ENCODE assay signal across 21 cellular contexts in genomic region chr12:91804533-91804932, GRCh38.
DNase-seq lines count a peak whose midpoint lies in the region; ATAC-seq and TF ChIP-seq lines count a peak whose summit lies in the region.
"Had no signal": no experiment of that assay in that cellular context is flagged by ENCODE, and none has a peak within 500 bp of the region (broad histone marks: within the 10 kb centered on the region; RNA-seq: fewer than 3 reads in every experiment).

No MANE protein-coding gene starts in this region.

- H3F3A ChIP-seq in smooth muscle cell (ENCODE audit: low read depth) = no peaks in the 10 kb centered on the region

- DNase-seq in MCF 10A (ENCODE audit: unreplicated experiment) (peak; percentile 27), breast epithelium (ENCODE audit: low spot score in 2 of 2) (no peak), T1000 (lab: John Stamatoyannopoulos, UW) (peak; percentile 74), foreskin keratinocyte (peak; percentile 32 to 67), smooth muscle cell (lab: John Stamatoyannopoulos, UW; ENCODE audit: unreplicated experiment) (no peak), D341Med (ENCODE audit: low spot score) (no peak), SIG-M5 treated with dmso at 0.1 percent for 504 hours (lab: John Stamatoyannopoulos, UW; ENCODE audit: unreplicated experiment) (no peak), occipital lobe (lab: John Stamatoyannopoulos, UW) (no peak)
- DNase-seq: 8988T; activated CD8-positive, alpha-beta T cell treated with anti-CD3 and anti-CD28 coated beads for 36 hours; activated naive CD4-positive, alpha-beta T cell; GDM1; heart left ventricle; KG1; lower lobe of right lung; NCI-H1930; NCI-H345; stimulated activated CD4-positive, alpha-beta T cell treated with anti-CD3 and anti-CD28 coated beads, Interleukin-12 subunit alpha, Interleukin-12 subunit beta, amount 100 ng/mL, for 4 hours; stimulated activated CD8-positive, alpha-beta memory T cell treated with anti-CD3 and anti-CD28 coated beads, Interleukin-4, amount 100 ng/mL, for 48 hours; substantia nigra had no signal

- H3K4me1 ChIP-seq in breast epithelium (no peaks in the 10 kb centered on the region), foreskin keratinocyte (peaks cover 6% of the 10 kb centered on the region), smooth muscle cell (ENCODE audit: low read depth) (no peaks in the 10 kb centered on the region)
- H3K4me1 ChIP-seq: heart left ventricle, lower lobe of right lung had no signal

- no peak overlapping the region for H3K27ac Mint-ChIP-seq in MCF 10A (ENCODE audit: low read depth, unreplicated experiment)
- H3K27ac Mint-ChIP-seq: activated CD8-positive, alpha-beta T cell treated with anti-CD3 and anti-CD28 coated beads for 36 hours; T-helper 2 cell treated with Interferon-gamma antibody and Interleukin-4, amounts not matched to agents 5 μg/mL and 100 μg/mL, for 36 hours had no signal

- CTCF ChIA-PET in MCF 10A (lab: Yijun Ruan, JAX) = interaction anchor here (0.9 to 1.2 kb wide), 2 partner anchors 333 to 423 kb away, joined by 3 to 4 read pairs; no protein-coding TSS in a partner anchor

- no peaks in the 10 kb centered on the region for H3K27me3 Mint-ChIP-seq in MCF 10A (ENCODE audit: insufficient read depth, unreplicated experiment)
- H3K27me3 Mint-ChIP-seq: activated CD8-positive, alpha-beta T cell treated with anti-CD3 and anti-CD28 coated beads for 36 hours had no signal

- no peak overlapping the region for H3K4me3 Mint-ChIP-seq in MCF 10A (ENCODE audit: unreplicated experiment)
- H3K4me3 Mint-ChIP-seq: activated CD8-positive, alpha-beta T cell treated with anti-CD3 and anti-CD28 coated beads for 36 hours; T-helper 2 cell treated with Interferon-gamma antibody and Interleukin-4, amounts not matched to agents 5 μg/mL and 100 μg/mL, for 36 hours had no signal

- no peak overlapping the region for H3K9ac ChIP-seq in smooth muscle cell (ENCODE audit: low read depth)

- H3K36me3 ChIP-seq in breast epithelium (no peaks in the 10 kb centered on the region), smooth muscle cell (ENCODE audit: low read depth) (no peaks in the 10 kb centered on the region)
- H3K36me3 ChIP-seq: heart left ventricle, lower lobe of right lung had no signal

- no TSS peak for BruUV-seq in MCF 10A (replicated peaks; lab: Mats Ljungman, UMichigan)

- H3K9me3 ChIP-seq in breast epithelium (peaks cover 0 to 12% of the 10 kb centered on the region in 2 donors), smooth muscle cell (replicated peaks; ENCODE audit: low read depth) (no peaks in the 10 kb centered on the region)

- no peaks in the 10 kb centered on the region for H3K4me1 Mint-ChIP-seq in MCF 10A (ENCODE audit: insufficient read depth, unreplicated experiment)

- H3K27ac ChIP-seq in breast epithelium (no peak overlapping the region), foreskin keratinocyte (peak overlapping the region; percentile 39), smooth muscle cell (ENCODE audit: low read depth) (peak overlapping the region; percentile 83)
- H3K27ac ChIP-seq: heart left ventricle, lower lobe of right lung had no signal

- peaks cover 12% of the 10 kb centered on the region for H3K9me3 Mint-ChIP-seq in MCF 10A (ENCODE audit: unreplicated experiment)

- intact Hi-C loops in MCF 10A (cut with micrococcal nuclease) = no loop called here
- intact Hi-C loops in breast epithelium (cut with DNase I; ENCODE audit: low total_unique reads) = no loop called here

- H3K4me3 ChIP-seq in breast epithelium = no peak overlapping the region
- H3K4me3 ChIP-seq in smooth muscle cell = no peak overlapping the region
- H3K4me3 ChIP-seq: heart left ventricle, lower lobe of right lung had no signal

- no peaks in the 10 kb centered on the region for H3K36me3 Mint-ChIP-seq in MCF 10A (ENCODE audit: insufficient read depth, unreplicated experiment)

- H3K79me2 ChIP-seq in smooth muscle cell (ENCODE audit: low read depth) = no peaks in the 10 kb centered on the region

- H4K20me1 ChIP-seq in smooth muscle cell (ENCODE audit: low read depth) = no peaks in the 10 kb centered on the region

- H3K27me3 ChIP-seq in breast epithelium (no peaks in the 10 kb centered on the region), foreskin keratinocyte (no peaks in the 10 kb centered on the region), smooth muscle cell (ENCODE audit: low read depth) (no peaks in the 10 kb centered on the region)
- H3K27me3 ChIP-seq: heart left ventricle had no signal

- TF ChIP-seq CTCF in MCF 10A (IDR thresholded peaks at IDR 0.05; ENCODE audit: unreplicated experiment) (no peak), breast epithelium (IDR thresholded peaks at IDR 0.05) (no peak), foreskin keratinocyte (conservative IDR thresholded peaks at IDR 0.05) (no peak), smooth muscle cell (IDR thresholded peaks at IDR 0.05; ENCODE audit: borderline replicate concordance, insufficient read depth, poor library complexity, severe bottlenecking) (no peak)

- H2AFZ ChIP-seq in smooth muscle cell (ENCODE audit: low read depth) = no peak overlapping the region

- peak; percentile 74 for ATAC-seq in foreskin keratinocyte
- ATAC-seq: activated CD8-positive, alpha-beta T cell treated with anti-CD3 and anti-CD28 coated beads for 36 hours; heart left ventricle had no signal

- no peak for TF ChIP-seq POLR2A in breast epithelium (IDR thresholded peaks at IDR 0.05)

- POLR2A ChIA-PET in MCF 10A (lab: Yijun Ruan, JAX) = interaction anchor here (1.0 kb wide), 2 partner anchors 14 to 26 kb away, joined by 3 to 4 read pairs; no protein-coding TSS in a partner anchor

- peak overlapping the region; percentile 30 for H3K4me2 ChIP-seq in smooth muscle cell

- 79% methylated on average over 1 of the region's 1 CpG for WGBS in smooth muscle cell (ENCODE audit: low lambda C conversion rate)

Comparison
In these comparisons a context has a peak if more than half of its experiments do, and no peak if none do; other contexts are left out.
1. DNase-seq: peak in MCF 10A (single experiment), T1000 (single experiment) and foreskin keratinocyte (2 of 2); none in breast epithelium (0 of 2), smooth muscle cell (single experiment), D341Med (single experiment), SIG-M5 treated with dmso at 0.1 percent for 504 hours (single experiment) and occipital lobe (single experiment).
2. H3K27ac ChIP-seq: peak in foreskin keratinocyte (single experiment) and smooth muscle cell (single experiment); none in breast epithelium (0 of 2).